Comparison of ENCODE assay signal across 1 cellular context in the genomic region with DNA sequence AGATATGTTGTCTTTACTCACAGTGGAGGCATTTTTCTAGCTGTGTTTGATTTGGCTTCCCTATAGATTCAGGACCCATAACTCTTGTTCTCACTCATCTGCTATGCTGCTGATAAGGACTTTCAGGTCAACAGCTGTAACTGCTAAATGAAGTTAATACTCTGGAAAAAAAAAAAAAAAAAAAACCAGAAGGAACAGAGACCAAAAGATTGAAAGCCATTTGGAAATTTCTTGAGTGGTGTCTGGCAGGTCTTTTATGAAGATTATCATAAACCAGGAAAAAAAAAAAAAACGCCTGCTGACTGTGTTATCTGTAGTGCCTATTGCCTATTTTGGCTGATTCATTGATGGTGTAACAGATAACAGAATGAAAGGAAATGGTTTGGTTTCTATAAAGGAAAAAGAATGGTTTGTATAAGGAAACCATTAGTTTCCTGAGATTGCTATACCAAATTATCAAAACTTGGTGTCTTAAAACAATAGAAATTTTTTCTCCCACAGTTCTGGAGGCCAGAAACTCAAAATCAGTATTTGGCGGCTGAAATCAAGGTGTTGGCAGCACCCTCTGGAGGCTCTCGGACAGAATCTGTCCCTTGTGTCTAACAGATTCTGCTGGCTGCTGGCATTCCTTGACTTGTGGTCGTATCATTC.
TF ChIP-seq lines count a peak whose summit lies in the region.

No MANE protein-coding gene starts in this region.

TF ChIP-seq in HepG2, 621 proteins besides CTCF, POLR2A, EP300 and RAD21 (continued from another document):
- TF ChIP-seq PAWR (CRISPR knock-in tag; IDR thresholded peaks at IDR 0.05; ENCODE audit: borderline replicate concordance), result no peak
- no peak for TF ChIP-seq ZNF83 (CRISPR knock-in tag; IDR thresholded peaks at IDR 0.05; ENCODE audit: borderline replicate concordance)
- no peak for TF ChIP-seq ZNF747 (CRISPR knock-in tag; IDR thresholded peaks at IDR 0.05; ENCODE audit: borderline replicate concordance)
- TF ChIP-seq ZNF879 (CRISPR knock-in tag; IDR thresholded peaks at IDR 0.05), result no peak
- no peak for TF ChIP-seq ZNF674 (CRISPR knock-in tag; IDR thresholded peaks at IDR 0.05; ENCODE audit: low read depth)
- TF ChIP-seq, protein P1, sequence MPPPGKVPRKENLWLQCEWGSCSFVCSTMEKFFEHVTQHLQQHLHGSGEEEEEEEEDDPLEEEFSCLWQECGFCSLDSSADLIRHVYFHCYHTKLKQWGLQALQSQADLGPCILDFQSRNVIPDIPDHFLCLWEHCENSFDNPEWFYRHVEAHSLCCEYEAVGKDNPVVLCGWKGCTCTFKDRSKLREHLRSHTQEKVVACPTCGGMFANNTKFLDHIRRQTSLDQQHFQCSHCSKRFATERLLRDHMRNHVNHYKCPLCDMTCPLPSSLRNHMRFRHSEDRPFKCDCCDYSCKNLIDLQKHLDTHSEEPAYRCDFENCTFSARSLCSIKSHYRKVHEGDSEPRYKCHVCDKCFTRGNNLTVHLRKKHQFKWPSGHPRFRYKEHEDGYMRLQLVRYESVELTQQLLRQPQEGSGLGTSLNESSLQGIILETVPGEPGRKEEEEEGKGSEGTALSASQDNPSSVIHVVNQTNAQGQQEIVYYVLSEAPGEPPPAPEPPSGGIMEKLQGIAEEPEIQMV (CRISPR knock-in tag; IDR thresholded peaks at IDR 0.05; ENCODE audit: low read depth), result no peak
- no peak for TF ChIP-seq PTBP1 (IDR thresholded peaks at IDR 0.05; ENCODE audit: low read depth, low read length, poor library complexity, severe bottlenecking)
